In the genomic region with DNA sequence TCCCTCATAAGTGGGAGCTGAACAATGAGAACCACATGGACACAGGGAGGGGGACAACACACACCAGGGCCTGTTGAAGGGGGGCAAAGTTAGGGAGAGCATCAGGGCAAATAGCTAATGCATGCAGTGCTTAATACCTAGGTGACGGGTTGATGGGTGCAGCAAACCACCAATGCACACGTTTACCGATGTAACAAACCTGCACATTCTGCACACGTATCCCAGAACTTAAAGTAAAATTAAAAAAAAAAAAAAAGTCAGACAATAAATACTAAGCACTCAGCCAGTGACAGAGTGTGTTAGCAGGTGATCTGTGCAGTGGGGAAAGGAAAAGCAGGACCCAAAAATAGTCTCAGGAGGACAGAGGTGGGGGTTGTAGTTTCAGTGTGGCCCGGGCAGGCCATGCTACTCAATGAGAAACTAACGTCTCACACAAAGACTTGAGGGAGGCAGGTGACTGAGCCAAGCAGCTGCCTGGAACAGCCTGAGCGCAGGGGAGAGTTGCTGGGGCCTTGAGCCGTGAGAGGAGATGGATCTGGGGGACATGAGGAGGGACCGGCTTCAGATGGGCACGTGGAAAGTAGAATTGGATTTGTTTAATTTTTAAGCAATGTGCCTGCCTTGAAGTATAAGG, we compare ENCODE assay signal across 13 cellular contexts. TPM values are rescaled to one million over a fixed set of nuclear protein-coding genes. Genes with fewer than 3 reads are reported as not detected.
DNase-seq lines count a peak whose midpoint lies in the region; ATAC-seq, FAIRE-seq and TF ChIP-seq lines count a peak whose summit lies in the region.
"Had no signal": no experiment of that assay in that cellular context is flagged by ENCODE, and none has a peak within 500 bp of the region (broad histone marks: within the 10 kb centered on the region; RNA-seq: fewer than 3 reads in every experiment).

No MANE protein-coding gene starts in this region.

- no peaks in the 10 kb centered on the region for H3K9me3 ChIP-seq in GM12878 (replicated peaks; ENCODE audit: control insufficient read depth, insufficient read depth, low read length)
- no peaks in the 10 kb centered on the region for H3K9me3 ChIP-seq in MG63

- no peaks in the 10 kb centered on the region for H3K27me3 ChIP-seq in GM12878 (replicated peaks in 1 of 2; ENCODE audit: control insufficient read depth in 2 of 2, insufficient read depth in 2 of 2, low read length in 1 of 2)
- no peaks in the 10 kb centered on the region for H3K27me3 ChIP-seq in MG63

- H4K20me1 ChIP-seq in GM12878 (ENCODE audit: control insufficient read depth, insufficient read depth): no peaks in the 10 kb centered on the region

- intact Hi-C loops in GM12878 (cut with micrococcal nuclease; ENCODE audit: unreplicated experiment): no loop called here
- intact Hi-C loops in left colon (cut with DNase I, micrococcal nuclease): no loop called here

- FAIRE-seq in GM12878 (lab: Jason Lieb, UNC): no peak
- FAIRE-seq: colon, K562 had no signal

- RAD21 ChIA-PET in GM12878 (lab: Charles Lee; ENCODE audit: unreplicated experiment): interaction anchor here (0.6 to 1.5 kb wide), 2 partner anchors 13 to 35 kb away, joined by 3 read pairs; no protein-coding TSS in a partner anchor

- peak; percentile 83 for DNase-seq in GM12865 (ENCODE audit: low read depth)
- DNase-seq in GM19240 (ENCODE audit: insufficient read length, low spot score): peak; percentile 62
- DNase-seq in GM12878 (ENCODE audit: low read depth, low spot score): peak; percentile 65
- DNase-seq in Ammon's horn (ENCODE audit: low spot score): no peak
- DNase-seq in left colon: no peak
- no peak for DNase-seq in MG63
- DNase-seq in NCI-H1048 (lab: John Stamatoyannopoulos, UW): no peak
- DNase-seq: OCI-M1, T-helper 17 cell had no signal

- TF ChIP-seq CTCF in GM12865 (IDR thresholded peaks at IDR 0.05; ENCODE audit: insufficient read depth, low read depth, low read length, missing control alignments) (no peak), GM12878 (IDR thresholded peaks at IDR 0.05 in 2 of 3, conservative IDR thresholded peaks at IDR 0.05 in 1 of 3; ENCODE audit: control insufficient read depth in 2 of 3, extremely low read depth in 1 of 3, insufficient read depth in 1 of 3, low read depth in 3 of 3, low read length in 3 of 3) (no peak)

- no TSS peak for BruUV-seq in GM12878 (replicated peaks; lab: Mats Ljungman, UMichigan)

- CTCF ChIA-PET in GM12878 (lab: Yijun Ruan, JAX): interaction anchor here (1.0 to 1.9 kb wide), 2 partner anchors 36 to 95 kb away, joined by 3 to 10 read pairs; no protein-coding TSS in a partner anchor

- POLR2A ChIA-PET in GM12878 (lab: Charles Lee): interaction anchor here (0.6 to 1.4 kb wide), 4 partner anchors 10 to 181 kb away, joined by 3 to 6 read pairs (median 4); no protein-coding TSS in a partner anchor

- SMC1A ChIA-PET in GM12878 (lab: Charles Lee; ENCODE audit: uncharacterized antibody, unreplicated experiment): interaction anchor here (1.1 to 1.3 kb wide), 2 partner anchors 17 to 36 kb away, joined by 3 read pairs; no protein-coding TSS in a partner anchor

- ATAC-seq in HG02840 (IDR thresholded peaks at IDR 0.05; ENCODE audit: low FRiP score, unreplicated experiment) (peak; percentile 68), GM12878 (peak; percentile 89), left colon (no peak)
- ATAC-seq: stimulated activated memory B cell treated with anti-CD40 and anti-IgM and Interleukin-4, amounts not matched to agents 10 μg/mL and 1 μg/mL and 100 μg/mL, for 72 hours; T-helper 17 cell had no signal

- peaks cover 38% of the 10 kb centered on the region for H3K4me1 ChIP-seq in GM12878 (ENCODE audit: control insufficient read depth, insufficient read depth, low read length)

- H3K79me2 ChIP-seq in GM12878 (ENCODE audit: control insufficient read depth, insufficient read depth, low read length): no peaks in the 10 kb centered on the region

- in situ Hi-C loops in GM12878 (cut with MboI): no loop called here

- peak overlapping the region; percentile 57 for H2AFZ ChIP-seq in GM12878 (ENCODE audit: control insufficient read depth, low read depth, low read length)

- 35% methylated on average over 10 of the region's 10 CpGs for WGBS in GM12878 (ENCODE audit: insufficient coverage, insufficient replicate concordance, low lambda C conversion rate, missing lambda C conversion rate)

- TF ChIP-seq EP300 in GM12878 (IDR thresholded peaks at IDR 0.05; ENCODE audit: borderline replicate concordance in 1 of 2, control insufficient read depth in 1 of 2, low read depth in 2 of 2, low read length in 2 of 2): 0 out of 4 replicates have a peak, but pooled peaks of 1 of the 2 experiments have one; percentile 17

- peak overlapping the region; percentile 14; the same call in 1 of the 2 replicates for H3K4me3 ChIP-seq in GM12865 (ENCODE audit: low read depth, low read length)
- H3K4me3 ChIP-seq in GM12878: peak overlapping the region; percentile 24; the same call in 1 of the 2 replicates
- no peak overlapping the region for H3K4me3 ChIP-seq in MG63
- H3K4me3 ChIP-seq: K562 had no signal

- peak overlapping the region; percentile 45 for H3K9ac ChIP-seq in GM12878 (ENCODE audit: control insufficient read depth, insufficient read depth, low read length)

- TF ChIP-seq POLR2A in GM12878 (IDR thresholded peaks at IDR 0.05; ENCODE audit: low read depth, low read length): 0 out of 2 replicates have a peak, but pooled peaks have one; percentile 27

- peak overlapping the region; percentile 71 for H3K27ac ChIP-seq in GM12878 (ENCODE audit: control insufficient read depth, insufficient read depth)

- H3K36me3 ChIP-seq in GM12878 (ENCODE audit: control insufficient read depth in 2 of 2, insufficient read depth in 2 of 2, low read length in 1 of 2) (no peaks in the 10 kb centered on the region), MG63 (no peaks in the 10 kb centered on the region)

- H3K4me2 ChIP-seq in GM12878 (ENCODE audit: control insufficient read depth, insufficient read depth): peak overlapping the region; percentile 88

- TF ChIP-seq RAD21 in GM12878 (IDR thresholded peaks at IDR 0.05; ENCODE audit: insufficient read depth, low read depth, low read length): peak; percentile 20; the same call in 1 of the 2 replicates

TF ChIP-seq in GM12878, 131 proteins besides CTCF, POLR2A, EP300 and RAD21 (continues in another document):
- no peak for TF ChIP-seq ZNF24 (IDR thresholded peaks at IDR 0.05)
- no peak for TF ChIP-seq RELA (IDR thresholded peaks at IDR 0.05; ENCODE audit: borderline replicate concordance, partially characterized antibody)
- no peak for TF ChIP-seq SPI1 (IDR thresholded peaks at IDR 0.05; ENCODE audit: borderline replicate concordance, insufficient read depth, low read depth, low read length)
- no peak for TF ChIP-seq HDAC6 (IDR thresholded peaks at IDR 0.05; ENCODE audit: unreplicated experiment)
- TF ChIP-seq MEF2B (IDR thresholded peaks at IDR 0.05; ENCODE audit: partially characterized antibody, poor library complexity, severe bottlenecking): peak; percentile 93
- TF ChIP-seq, protein P1, sequence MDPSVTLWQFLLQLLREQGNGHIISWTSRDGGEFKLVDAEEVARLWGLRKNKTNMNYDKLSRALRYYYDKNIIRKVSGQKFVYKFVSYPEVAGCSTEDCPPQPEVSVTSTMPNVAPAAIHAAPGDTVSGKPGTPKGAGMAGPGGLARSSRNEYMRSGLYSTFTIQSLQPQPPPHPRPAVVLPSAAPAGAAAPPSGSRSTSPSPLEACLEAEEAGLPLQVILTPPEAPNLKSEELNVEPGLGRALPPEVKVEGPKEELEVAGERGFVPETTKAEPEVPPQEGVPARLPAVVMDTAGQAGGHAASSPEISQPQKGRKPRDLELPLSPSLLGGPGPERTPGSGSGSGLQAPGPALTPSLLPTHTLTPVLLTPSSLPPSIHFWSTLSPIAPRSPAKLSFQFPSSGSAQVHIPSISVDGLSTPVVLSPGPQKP (IDR thresholded peaks at IDR 0.05; ENCODE audit: low read depth, low read length): no peak

RNA-seq across cellular contexts. Expression of gene ANKDD1A, which starts 18.4 kb away (rescaled TPM):
- 14.8 and 17.5 TPM in 2 replicates for total RNA-seq in GM12878 (2013; cell fraction: nucleolus; rRNA removed)
- 3.9 and 5.3 TPM in 2 replicates for total RNA-seq in GM12878 (2014; rRNA removed)
- 2.3 and 2.6 TPM in 2 replicates for total RNA-seq in GM12878 (2014; rRNA removed; fragmentation: Illumina TruSeq; extraction: Trizol)
- 4.4 and 4.5 TPM in 2 replicates for total RNA-seq in GM12878 (2021)
- polyA plus RNA-seq in GM12878 (2011; ENCODE audit: low read depth): 2.0 TPM
- 3.1 and 3.7 TPM in 2 replicates for polyA plus RNA-seq in GM12878 (2011; rRNA removed)
- polyA plus RNA-seq in GM12878 (2011; cell fraction: cytosol; rRNA removed): 3.5 and 3.6 TPM in 2 replicates
- 11.4 and 11.8 TPM in 2 replicates for polyA plus RNA-seq in GM12878 (2011; cell fraction: nucleus; rRNA removed)
- 2.8 and 3.2 TPM in 2 replicates for polyA plus RNA-seq in GM12878 (2012)
- polyA plus RNA-seq in GM12878 (2014; fragmentation: Illumina TruSeq; extraction: Trizol): 2.5 and 3.3 TPM in 2 replicates
- polyA plus RNA-seq in GM12878 (2014; fragmentation: Nextera tagmentation; extraction: Ambion mirVana): 1 to 10 TPM; 1.5 to 2.5 TPM
- polyA plus RNA-seq in GM12878 (2014; rRNA removed): 5.9 and 6.6 TPM in 2 replicates
- 1 to 10 TPM; 4.5 to 4.8 TPM for polyA plus RNA-seq in GM12878 (2016; fragmentation: Nextera tagmentation; extraction: Ambion mirVana)
- polyA minus RNA-seq in GM12878 (2011; rRNA and poly(A)+ RNA removed): 3.4 and 4.6 TPM in 2 replicates
- polyA minus RNA-seq in GM12878 (2011; cell fraction: cytosol; rRNA and poly(A)+ RNA removed): 1.1 and 1.2 TPM in 2 replicates
- 4.4 and 5.8 TPM in 2 replicates for polyA minus RNA-seq in GM12878 (2011; cell fraction: nucleus; rRNA and poly(A)+ RNA removed)
- 1 to 10 TPM; 1.1 to 2.0 TPM for total RNA-seq in left colon
- total RNA-seq in MG63 (2014; rRNA removed; shearing (Covaris generic); ENCODE audit: low replicate concordance): 3.3 and 4.7 TPM in 2 replicates

RNA-seq across cellular contexts. Expression of gene SPG21, which starts 59.6 kb away (rescaled TPM):
- 53.8 and 60.8 TPM in 2 replicates for total RNA-seq in GM12878 (2013; cell fraction: nucleolus; rRNA removed)
- total RNA-seq in GM12878 (2014; rRNA removed) (52.2 and 52.9 TPM in 2 replicates), GM12878 (2014; rRNA removed; fragmentation: Illumina TruSeq; extraction: Trizol) (52.9 and 58.3 TPM in 2 replicates), GM12878 (2021) (64.9 and 65.0 TPM in 2 replicates), left colon (10 to 100 TPM; 51.5 to 63.5 TPM)
- 55.4 TPM for polyA plus RNA-seq in GM12878 (2011; ENCODE audit: low read depth)
- polyA plus RNA-seq in GM12878 (2011; rRNA removed) (84.7 and 93.9 TPM in 2 replicates), GM12878 (2014; fragmentation: Illumina TruSeq; extraction: Trizol) (84.8 and 103 TPM in 2 replicates), GM12878 (2014; fragmentation: Nextera tagmentation; extraction: Ambion mirVana) (10 to 100 TPM; 25.5 to 29.6 TPM), GM12878 (2014; rRNA removed) (60.4 and 71.1 TPM in 2 replicates), GM12878 (2016; fragmentation: Nextera tagmentation; extraction: Ambion mirVana) (100 to 1,000 TPM; 108 to 116 TPM)
- polyA plus RNA-seq in GM12878 (2011; cell fraction: cytosol; rRNA removed): 67.2 and 82.2 TPM in 2 replicates
- 38.3 and 54.2 TPM in 2 replicates for polyA plus RNA-seq in GM12878 (2011; cell fraction: nucleus; rRNA removed)
- polyA plus RNA-seq in GM12878 (2012): 45.4 and 65.2 TPM in 2 replicates
- 43.2 and 52.5 TPM in 2 replicates for polyA minus RNA-seq in GM12878 (2011; rRNA and poly(A)+ RNA removed)
- 19.0 and 25.0 TPM in 2 replicates for polyA minus RNA-seq in GM12878 (2011; cell fraction: cytosol; rRNA and poly(A)+ RNA removed)
- 22.1 and 38.7 TPM in 2 replicates for polyA minus RNA-seq in GM12878 (2011; cell fraction: nucleus; rRNA and poly(A)+ RNA removed)
- total RNA-seq in MG63 (2014; rRNA removed; shearing (Covaris generic); ENCODE audit: low replicate concordance): 116 and 137 TPM in 2 replicates

Comparison
In these comparisons a context has a peak if more than half of its experiments do, and no peak if none do; other contexts are left out.
1. DNase-seq: peak in GM12865 (single experiment), GM19240 (single experiment) and GM12878 (single experiment); none in Ammon's horn (single experiment), left colon (0 of 2), MG63 (single experiment) and NCI-H1048 (single experiment).